Comparison of ENCODE assay signal across 24 cellular contexts in genomic region chr9:136424750-136425362, GRCh38. TPM values are rescaled to one million over a fixed set of nuclear protein-coding genes. Genes with fewer than 3 reads are reported as not detected.
A peak's percentile ranks its signal among the peaks of the same experiment; 100 is the strongest.
DNase-seq lines count a peak whose midpoint lies in the region; ATAC-seq lines count a peak whose summit lies in the region.
"Had no signal": no experiment of that assay in that cellular context is flagged by ENCODE, and none has a peak within 500 bp of the region (broad histone marks: within the 10 kb centered on the region; RNA-seq: fewer than 3 reads in every experiment).

No MANE protein-coding gene starts in this region.

- WGBS in mesenchymal stem cell: 91% methylated on average over 27 of the region's 27 CpGs

- H3K27me3 ChIP-seq in mesenchymal stem cell (ENCODE audit: control insufficient read depth in 1 of 2, insufficient read depth in 1 of 2, low read length in 2 of 2): no peaks in the 10 kb centered on the region
- H3K27me3 ChIP-seq: gastrocnemius medialis had no signal

- H3K4ac ChIP-seq in mesenchymal stem cell (ENCODE audit: low read depth in 1 of 2, low read length in 2 of 2): no peak overlapping the region

- ATAC-seq in GM18868 (IDR thresholded peaks at IDR 0.05; ENCODE audit: unreplicated experiment): no peak
- ATAC-seq: gastrocnemius medialis, left ventricle myocardium superior, sciatic nerve had no signal

- H3K36me3 ChIP-seq in SK-N-MC (ENCODE audit: insufficient read depth, low read length): peaks cover 36% of the 10 kb centered on the region; the same call in 1 of the 2 replicates
- peaks cover 67 to 71% of the 10 kb centered on the region in 2 experiments for H3K36me3 ChIP-seq in mesenchymal stem cell (ENCODE audit: control insufficient read depth in 1 of 2, insufficient read depth in 2 of 2, low read depth in 1 of 2, low read length in 2 of 2)

- H2BK12ac ChIP-seq in mesenchymal stem cell (ENCODE audit: low read length in 2 of 2): no peak overlapping the region

- no peak overlapping the region for H3K4me3 Mint-ChIP-seq in activated CD4-positive, alpha-beta T cell treated with anti-CD3 and anti-CD28 coated beads, Interleukin-2, amount 10 ng/mL, durations not matched to agents 24 days and 14 days
- H3K4me3 Mint-ChIP-seq: activated naive CD4-positive, alpha-beta T cell treated with anti-CD3 and anti-CD28 coated beads for 36 hours; type B pancreatic cell had no signal

- H2BK15ac ChIP-seq in mesenchymal stem cell (ENCODE audit: low read depth, poor library complexity, severe bottlenecking): no peak overlapping the region

- H3K9ac ChIP-seq in SK-N-MC (ENCODE audit: insufficient read length): no peak overlapping the region
- no peak overlapping the region for H3K9ac ChIP-seq in mesenchymal stem cell (ENCODE audit: low read length)

- H4K8ac ChIP-seq in mesenchymal stem cell (ENCODE audit: low read length): no peak overlapping the region

- no peak overlapping the region for H2BK5ac ChIP-seq in mesenchymal stem cell (ENCODE audit: low read depth, low read length, poor library complexity, severe bottlenecking)

- H3K27me3 Mint-ChIP-seq in activated CD4-positive, alpha-beta T cell treated with anti-CD3 and anti-CD28 coated beads, Interleukin-2, amount 10 ng/mL, durations not matched to agents 24 days and 14 days: no peaks in the 10 kb centered on the region
- H3K27me3 Mint-ChIP-seq: type B pancreatic cell had no signal

- no peak overlapping the region for H3K4me2 ChIP-seq in mesenchymal stem cell (ENCODE audit: low read length, poor library complexity, severe bottlenecking)

- H3K9me3 Mint-ChIP-seq in activated CD4-positive, alpha-beta T cell treated with anti-CD3 and anti-CD28 coated beads, Interleukin-2, amount 10 ng/mL, durations not matched to agents 24 days and 14 days: no peaks in the 10 kb centered on the region
- H3K9me3 Mint-ChIP-seq: activated naive CD4-positive, alpha-beta T cell treated with anti-CD3 and anti-CD28 coated beads for 36 hours; type B pancreatic cell had no signal

- no peak overlapping the region for H2BK120ac ChIP-seq in mesenchymal stem cell (ENCODE audit: low read depth, low read length)

- DNase-seq in activated CD4-positive, alpha-beta T cell treated with anti-CD3 and anti-CD28 coated beads, Interleukin-2, amount 10 ng/mL, durations not matched to agents 24 days and 14 days: no peak
- DNase-seq in activated CD4-positive, alpha-beta T cell treated with anti-CD3 and anti-CD28 coated beads for 1 hour: no peak
- DNase-seq in EH (ENCODE audit: low read depth) (peak; percentile 10), SK-N-MC (ENCODE audit: low read depth, low spot score) (no peak), mesenchymal stem cell (no peak), NCI-H2196 (lab: John Stamatoyannopoulos, UW; ENCODE audit: unreplicated experiment) (no peak), UCSD-AML1 (lab: John Stamatoyannopoulos, UW; ENCODE audit: unreplicated experiment) (no peak)
- DNase-seq: 8988T; activated naive CD4-positive, alpha-beta T cell treated with anti-CD3 and anti-CD28 coated beads for 36 hours; activated T-cell treated with anti-CD3 and anti-CD28 coated beads for 4 hours; COR-L47; gastrocnemius medialis; kidney; left ventricle myocardium superior; NCI-H1417 treated with DMSO at 0.1 percent for 48 hours; NCI-H2081; NCI-H345; NCI-H748 treated with DMSO at 0.1 percent for 48 hours; SIG-M5; stimulated activated CD4-positive, alpha-beta T cell treated with anti-CD3 and anti-CD28 coated beads, Interleukin-2, amount 100 ng/mL, for 48 hours; T-helper 1 cell had no signal

- H3K4me3 ChIP-seq in SK-N-MC (no peak overlapping the region), mesenchymal stem cell (ENCODE audit: insufficient read depth in 1 of 2, low read depth in 1 of 2, low read length in 2 of 2) (no peak overlapping the region)
- H3K4me3 ChIP-seq: gastrocnemius medialis had no signal

- H2AK5ac ChIP-seq in mesenchymal stem cell (ENCODE audit: low read length, severe bottlenecking): no peak overlapping the region

- H3K4me1 ChIP-seq in mesenchymal stem cell (ENCODE audit: control insufficient read depth, insufficient read depth, low read depth, low read length): peaks cover 3% of the 10 kb centered on the region
- H3K4me1 ChIP-seq: gastrocnemius medialis had no signal

- peaks cover 24% of the 10 kb centered on the region for H3K79me1 ChIP-seq in mesenchymal stem cell (replicated peaks; ENCODE audit: low read length, poor library complexity, severe bottlenecking)

- H3K9me3 ChIP-seq in SK-N-MC (ENCODE audit: low read depth, low read length) (no peaks in the 10 kb centered on the region), mesenchymal stem cell (ENCODE audit: control insufficient read depth, low read length) (no peaks in the 10 kb centered on the region)
- H3K9me3 ChIP-seq: gastrocnemius medialis had no signal

- no peak overlapping the region for H2AFZ ChIP-seq in mesenchymal stem cell (ENCODE audit: low read depth, low read length)

- peak overlapping the region; percentile 18 for H4K91ac ChIP-seq in mesenchymal stem cell (ENCODE audit: low read length)

- H3K23ac ChIP-seq in mesenchymal stem cell (ENCODE audit: low read length in 2 of 2): no peak overlapping the region

- H3K36me3 Mint-ChIP-seq in activated CD4-positive, alpha-beta T cell treated with anti-CD3 and anti-CD28 coated beads, Interleukin-2, amount 10 ng/mL, durations not matched to agents 24 days and 14 days (ENCODE audit: low read depth): peaks cover 39% of the 10 kb centered on the region

- no peak overlapping the region for H3K18ac ChIP-seq in mesenchymal stem cell (ENCODE audit: low read depth in 1 of 2, low read length in 2 of 2)

- H3K27ac ChIP-seq in SK-N-MC (peak overlapping the region; percentile 46; the same call in 1 of the 2 replicates), mesenchymal stem cell (ENCODE audit: low read length, poor library complexity, severe bottlenecking) (no peak overlapping the region)
- H3K27ac ChIP-seq: gastrocnemius medialis had no signal

- H3K27ac Mint-ChIP-seq in activated CD4-positive, alpha-beta T cell treated with anti-CD3 and anti-CD28 coated beads, Interleukin-2, amount 10 ng/mL, durations not matched to agents 24 days and 14 days: peak overlapping the region; percentile 63
- H3K27ac Mint-ChIP-seq: activated naive CD4-positive, alpha-beta T cell treated with anti-CD3 and anti-CD28 coated beads for 36 hours; type B pancreatic cell had no signal

- H3K4me1 Mint-ChIP-seq in activated CD4-positive, alpha-beta T cell treated with anti-CD3 and anti-CD28 coated beads, Interleukin-2, amount 10 ng/mL, durations not matched to agents 24 days and 14 days: peaks cover 2% of the 10 kb centered on the region

- H3K14ac ChIP-seq in mesenchymal stem cell (ENCODE audit: low read length in 2 of 2): no peak overlapping the region

- intact Hi-C loops in activated CD4-positive, alpha-beta T cell treated with anti-CD3 and anti-CD28 coated beads, Interleukin-2, amount 10 ng/mL, durations not matched to agents 24 days and 14 days (cut with micrococcal nuclease): no loop called here

RNA-seq across cellular contexts. Expression of gene PMPCA, which starts 14.4 kb away (rescaled TPM):
- 114 and 124 TPM in 2 replicates for total RNA-seq in activated CD4-positive, alpha-beta T cell treated with anti-CD3 and anti-CD28 coated beads, Interleukin-2, amount 10 ng/mL, durations not matched to agents 24 days and 14 days
- polyA plus RNA-seq in mesenchymal stem cell (2013, experiment 1 of 2): 34.3 TPM
- 33.6 TPM for polyA plus RNA-seq in mesenchymal stem cell (2013, experiment 2 of 2)

RNA-seq across cellular contexts. Expression of gene ENTR1, which starts 14.4 kb away (rescaled TPM):
- 56.4 and 60.0 TPM in 2 replicates for total RNA-seq in activated CD4-positive, alpha-beta T cell treated with anti-CD3 and anti-CD28 coated beads, Interleukin-2, amount 10 ng/mL, durations not matched to agents 24 days and 14 days
- polyA plus RNA-seq in mesenchymal stem cell (2013, experiment 1 of 2): 40.7 TPM
- 41.1 TPM for polyA plus RNA-seq in mesenchymal stem cell (2013, experiment 2 of 2)

RNA-seq across cellular contexts. Expression of gene INPP5E, which starts 14.8 kb away (rescaled TPM):
- 19.6 and 20.6 TPM in 2 replicates for total RNA-seq in activated CD4-positive, alpha-beta T cell treated with anti-CD3 and anti-CD28 coated beads, Interleukin-2, amount 10 ng/mL, durations not matched to agents 24 days and 14 days
- polyA plus RNA-seq in mesenchymal stem cell (2013, experiment 1 of 2): 8.2 TPM
- 7.7 TPM for polyA plus RNA-seq in mesenchymal stem cell (2013, experiment 2 of 2)

RNA-seq across cellular contexts. Expression of gene SNAPC4, which starts 24.9 kb away (rescaled TPM):
- total RNA-seq in activated CD4-positive, alpha-beta T cell treated with anti-CD3 and anti-CD28 coated beads, Interleukin-2, amount 10 ng/mL, durations not matched to agents 24 days and 14 days: 27.3 and 28.0 TPM in 2 replicates
- polyA plus RNA-seq in mesenchymal stem cell (2013, experiment 1 of 2): 6.1 TPM
- polyA plus RNA-seq in mesenchymal stem cell (2013, experiment 2 of 2): 5.4 TPM

RNA-seq across cellular contexts. Expression of gene CARD9, which starts 51.4 kb away (rescaled TPM):
- 7.8 and 9.2 TPM in 2 replicates for total RNA-seq in activated CD4-positive, alpha-beta T cell treated with anti-CD3 and anti-CD28 coated beads, Interleukin-2, amount 10 ng/mL, durations not matched to agents 24 days and 14 days
- 0.37 TPM for polyA plus RNA-seq in mesenchymal stem cell (2013, experiment 1 of 2)
- 0.51 TPM for polyA plus RNA-seq in mesenchymal stem cell (2013, experiment 2 of 2)
